1 cellular context compared by ENCODE assay signal in genomic region chr2:20051518-20052228, GRCh38.
TF ChIP-seq lines count a peak whose summit lies in the region.

Gene LAPTM4A (minus strand): TSS chr2:20051628. CDS start chr2:20051520, 108 bp downstream.

TF ChIP-seq in K562, 482 proteins besides CTCF, POLR2A, EP300 and RAD21 (continued from another document and continues in another):
- TF ChIP-seq E2F8 (IDR thresholded peaks at IDR 0.05; ENCODE audit: low read depth, partially characterized antibody) (peak; percentile 81), U2AF2 (optimal IDR thresholded peaks at IDR 0.05; ENCODE audit: low read depth, low read length) (no peak), CTCFL (IDR thresholded peaks at IDR 0.05; ENCODE audit: borderline replicate concordance, insufficient read depth, low read depth, low read length, poor library complexity, severe bottlenecking) (no peak), SIRT6 (IDR thresholded peaks at IDR 0.05; ENCODE audit: low read depth, low read length) (no peak), KLF1 (tag; IDR thresholded peaks at IDR 0.05) (no peak), HMG20A (CRISPR knock-in tag; conservative IDR thresholded peaks at IDR 0.05) (no peak), CHD2 (IDR thresholded peaks at IDR 0.05; ENCODE audit: low read depth, low read length) (peak; percentile 86), FOXJ2 (tag; IDR thresholded peaks at IDR 0.05) (peak; percentile 76), DDX20 (tag; IDR thresholded peaks at IDR 0.05; ENCODE audit: low read depth) (no peak), ZNF444 (CRISPR knock-in tag; IDR thresholded peaks at IDR 0.05) (no peak), TCFL5 (CRISPR knock-in tag; conservative IDR thresholded peaks at IDR 0.05) (no peak), ZNF717 (CRISPR knock-in tag; IDR thresholded peaks at IDR 0.05) (no peak), BDP1 (IDR thresholded peaks at IDR 0.05; ENCODE audit: insufficient read depth, insufficient read length) (no peak), ZNF764 (CRISPR knock-in tag; IDR thresholded peaks at IDR 0.05; ENCODE audit: low read depth) (no peak), SIN3A (IDR thresholded peaks at IDR 0.05; ENCODE audit: borderline replicate concordance in 2 of 2, control insufficient read depth in 1 of 2, low read depth in 2 of 2, low read length in 2 of 2) (peak; percentile 25 to 32; a peak in 1 of 4 replicates), ZFP30 (CRISPR knock-in tag; IDR thresholded peaks at IDR 0.05; ENCODE audit: borderline replicate concordance) (no peak), HOMEZ (CRISPR knock-in tag; IDR thresholded peaks at IDR 0.05) (no peak), GATA2 (CRISPR knock-in tag; IDR thresholded peaks at IDR 0.05) (no peak), ZNF12 (CRISPR knock-in tag; IDR thresholded peaks at IDR 0.05) (no peak), C11orf30 (IDR thresholded peaks at IDR 0.05; ENCODE audit: low read depth) (peak; percentile 87), E2F4 (CRISPR knock-in tag; IDR thresholded peaks at IDR 0.05; ENCODE audit: low read depth) (peak; percentile 43; the same call in 1 of the 2 replicates), ID3 (CRISPR knock-in tag; IDR thresholded peaks at IDR 0.05) (no peak), ID3 (tag; IDR thresholded peaks at IDR 0.05) (peak; percentile 99), CREBBP (IDR thresholded peaks at IDR 0.05; ENCODE audit: low read depth, low read length) (no peak), FIP1L1 (IDR thresholded peaks at IDR 0.05; ENCODE audit: low read depth, low read length, poor library complexity, severe bottlenecking) (no peak), ATF2 (CRISPR knock-in tag; IDR thresholded peaks at IDR 0.05) (no peak), NFYB (IDR thresholded peaks at IDR 0.05; ENCODE audit: extremely low read depth, insufficient read length) (peak; percentile 95), MGA (IDR thresholded peaks at IDR 0.05) (peak; percentile 82)
